ENCODE assay signal across 1 cellular context in the genomic region with DNA sequence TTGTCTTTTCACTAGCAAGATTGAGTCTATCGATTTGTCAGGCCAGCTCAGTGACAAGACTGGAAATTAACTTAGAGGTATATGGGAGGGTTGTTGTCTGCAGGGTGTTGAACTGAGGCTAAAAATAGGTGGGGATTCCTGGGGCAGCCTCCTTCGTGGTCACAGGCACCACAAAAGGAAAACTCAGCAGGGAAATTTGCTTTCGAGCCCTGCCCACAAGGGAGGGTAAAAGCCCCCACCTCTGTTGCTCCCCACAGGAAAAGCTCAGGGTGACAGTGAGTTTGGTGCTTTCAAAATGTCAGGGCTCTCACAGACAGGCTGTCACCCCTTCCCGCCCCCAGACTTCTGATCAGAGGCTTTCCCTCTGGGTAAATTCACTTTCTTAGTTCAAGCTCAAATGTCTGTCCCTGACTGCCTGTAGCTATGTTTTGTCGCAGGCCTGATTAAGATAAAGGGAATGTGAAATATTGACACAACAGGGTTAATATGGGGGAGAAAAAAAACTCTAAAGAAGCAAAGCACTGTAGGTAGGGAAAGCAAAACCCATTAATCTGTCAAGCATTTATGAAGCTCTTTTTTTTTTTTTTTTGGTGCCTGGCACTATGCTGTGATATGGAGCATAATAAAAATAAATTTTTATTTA.
TF ChIP-seq lines count a peak whose summit lies in the region.

No MANE protein-coding gene starts in this region.

TF ChIP-seq in WTC11, 78 proteins besides CTCF, POLR2A, EP300 and RAD21 (continued from another document):
- TF ChIP-seq HMGA2 (CRISPR knock-in tag; IDR thresholded peaks at IDR 0.05) = no peak
- TF ChIP-seq JAZF1 (CRISPR knock-in tag; IDR thresholded peaks at IDR 0.05) = no peak
